12 cellular contexts compared by ENCODE assay signal in the genomic region with DNA sequence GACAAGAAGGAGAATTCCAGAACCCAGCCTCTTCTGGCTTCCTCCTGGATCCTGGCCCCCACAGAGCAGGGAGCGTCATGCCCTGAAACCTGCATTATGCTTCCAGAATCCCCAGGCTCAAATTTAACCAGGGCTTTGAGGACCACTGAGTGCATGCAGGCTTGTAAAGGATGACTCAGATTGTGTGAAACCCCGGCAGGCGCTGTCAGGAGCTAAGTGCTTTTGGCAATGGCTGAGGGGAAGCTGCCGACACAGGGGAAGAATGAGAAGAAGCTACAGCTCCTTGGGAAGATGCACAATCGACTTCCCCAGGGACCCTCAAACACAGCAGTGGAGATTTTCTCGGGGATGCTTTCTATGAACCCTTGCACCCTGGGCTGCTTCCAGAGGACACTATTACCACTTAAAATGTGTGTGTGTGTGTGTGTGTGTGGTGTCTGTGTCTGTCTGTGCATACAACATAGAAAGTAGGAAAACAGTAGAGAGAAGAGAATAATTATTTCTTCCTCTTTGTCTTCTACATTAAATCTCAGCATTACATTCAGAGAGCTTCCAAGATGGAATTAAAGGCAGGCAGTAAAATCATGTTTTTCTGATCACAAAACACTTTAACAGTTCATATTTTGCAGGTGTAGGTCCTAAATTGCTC.
DNase-seq lines count a peak whose midpoint lies in the region; ATAC-seq and TF ChIP-seq lines count a peak whose summit lies in the region.
"Had no signal": no experiment of that assay in that cellular context is flagged by ENCODE, and none has a peak within 500 bp of the region (broad histone marks: within the 10 kb centered on the region; RNA-seq: fewer than 3 reads in every experiment).

No MANE protein-coding gene starts in this region.

- H3K27me3 Mint-ChIP-seq in T-helper 17 cell, result peaks cover 13% of the 10 kb centered on the region
- H3K27me3 Mint-ChIP-seq: CD4-positive, alpha-beta T cell had no signal

- H3K4me3 ChIP-seq in right atrium auricular region (no peak overlapping the region), adipocyte (ENCODE audit: low read length) (peak overlapping the region; percentile 57), vagina (no peak overlapping the region)
- H3K4me3 ChIP-seq: PC-9 had no signal

- DNase-seq in left cardiac atrium (peak; percentile 47), right atrium auricular region (ENCODE audit: low spot score) (no peak), adipocyte (ENCODE audit: low read depth) (peak; percentile 81), islet precursor cell (peak; percentile 95), vagina (ENCODE audit: extremely low spot score in 2 of 2) (no peak), foreskin melanocyte (no peak), NCI-H1048 (lab: John Stamatoyannopoulos, UW) (no peak), T-helper 17 cell (no peak)
- DNase-seq: CD4-positive, alpha-beta T cell; effector memory CD4-positive, alpha-beta T cell; occipital lobe had no signal

- intact Hi-C loops in left cardiac atrium (cut with DNase I) (no loop called here), vagina (cut with DNase I) (no loop called here)

- peaks cover 2% of the 10 kb centered on the region for H3K36me3 Mint-ChIP-seq in T-helper 17 cell (ENCODE audit: low read depth)

- H3K4me1 ChIP-seq in right atrium auricular region, result peaks cover 0 to 16% of the 10 kb centered on the region in 2 donors
- peaks cover 44% of the 10 kb centered on the region for H3K4me1 ChIP-seq in adipocyte (ENCODE audit: control insufficient read depth, insufficient read depth, low read length)
- H3K4me1 ChIP-seq in vagina, result peaks cover 26% of the 10 kb centered on the region

- ATAC-seq in left cardiac atrium, result peak; percentile 24 to 62
- no peak for ATAC-seq in T-helper 17 cell

- no peaks in the 10 kb centered on the region for H3K9me3 ChIP-seq in right atrium auricular region
- H3K9me3 ChIP-seq in adipocyte (ENCODE audit: control insufficient read depth, low read length), result no peaks in the 10 kb centered on the region
- H3K9me3 ChIP-seq in vagina, result no peaks in the 10 kb centered on the region
- no peaks in the 10 kb centered on the region for H3K9me3 ChIP-seq in T-helper 17 cell (ENCODE audit: control insufficient read depth, low read length, poor library complexity, severe bottlenecking)

- H3K36me3 ChIP-seq in right atrium auricular region (no peaks in the 10 kb centered on the region), adipocyte (ENCODE audit: control insufficient read depth, insufficient read depth, low read length, severe bottlenecking) (no peaks in the 10 kb centered on the region), vagina (no peaks in the 10 kb centered on the region)

- H3K27ac ChIP-seq in right atrium auricular region, result no peak overlapping the region
- H3K27ac ChIP-seq in vagina, result peak overlapping the region; percentile 42
- H3K27ac ChIP-seq: PC-9 had no signal

- H3K4me3 Mint-ChIP-seq in T-helper 17 cell, result no peak overlapping the region
- H3K4me3 Mint-ChIP-seq: CD4-positive, alpha-beta T cell had no signal

- no peak for TF ChIP-seq POLR2A in vagina (IDR thresholded peaks at IDR 0.05)

- H3K4me1 Mint-ChIP-seq in T-helper 17 cell, result peaks cover 16% of the 10 kb centered on the region

- H3K27me3 ChIP-seq in right atrium auricular region, result no peaks in the 10 kb centered on the region
- H3K27me3 ChIP-seq in adipocyte (replicated peaks; ENCODE audit: control insufficient read depth, insufficient read depth, low read length), result no peaks in the 10 kb centered on the region
- H3K27me3 ChIP-seq in vagina, result no peaks in the 10 kb centered on the region

- H3K9ac ChIP-seq in adipocyte (ENCODE audit: low read length), result peak overlapping the region; percentile 44

- no peak overlapping the region for H3K27ac Mint-ChIP-seq in T-helper 17 cell
- H3K27ac Mint-ChIP-seq: CD4-positive, alpha-beta T cell had no signal

- no peak for TF ChIP-seq CTCF in right atrium auricular region (IDR thresholded peaks at IDR 0.05)
- no peak for TF ChIP-seq CTCF in vagina (IDR thresholded peaks at IDR 0.05)

Comparison
In these comparisons a context has a peak if more than half of its experiments do, and no peak if none do; other contexts are left out.
1. DNase-seq: peak in left cardiac atrium (single experiment), adipocyte (single experiment) and islet precursor cell (single experiment); none in right atrium auricular region (single experiment), vagina (0 of 2), foreskin melanocyte (single experiment), NCI-H1048 (single experiment) and T-helper 17 cell (0 of 3).